In the genomic region with DNA sequence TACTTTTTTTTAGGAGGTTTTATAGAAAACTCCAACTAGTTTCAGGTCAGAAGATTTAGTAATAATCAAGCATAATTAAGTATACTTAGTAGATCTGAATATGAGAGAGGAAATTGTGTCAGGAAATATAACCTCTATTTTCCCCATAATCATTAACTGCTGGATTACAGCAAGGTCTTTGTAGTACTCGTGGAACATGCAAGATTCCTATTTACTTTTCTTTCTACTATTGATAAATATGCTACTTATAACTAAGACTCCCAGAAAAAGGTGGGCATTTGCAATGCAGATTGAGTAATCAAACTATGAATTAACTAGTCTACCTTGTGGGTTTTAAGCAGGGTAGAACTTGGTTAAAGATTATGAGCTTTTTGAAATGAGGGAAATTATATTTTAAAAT, we compare ENCODE assay signal across 32 cellular contexts.
"Had no signal": no experiment of that assay in that cellular context is flagged by ENCODE, and none has a peak within 500 bp of the region (broad histone marks: within the 10 kb centered on the region; RNA-seq: fewer than 3 reads in every experiment).

No MANE protein-coding gene starts in this region.

- H3K27me3 Mint-ChIP-seq: naive B cell; progenitor cell of endocrine pancreas; stimulated activated memory B cell treated with anti-CD40 and anti-IgM and Interleukin-4, amounts not matched to agents 10 μg/mL and 1 μg/mL and 100 μg/mL, for 72 hours; stimulated activated naive CD8-positive, alpha-beta T cell treated with anti-CD3 and anti-CD28 coated beads, Interleukin-15, amount 100 ng/mL, for 72 hours had no signal

- FAIRE-seq: small intestine had no signal

- H3K36me3 ChIP-seq: heart left ventricle, lower lobe of right lung, neural progenitor cell, neutrophil, sigmoid colon, tibial nerve, upper lobe of left lung, vagina had no signal

- H3K4me3 Mint-ChIP-seq: mesothelial cell of epicardium; naive B cell; natural killer cell; nephron progenitor cell; neural progenitor cell; stimulated activated memory B cell treated with anti-CD40 and anti-IgM and Interleukin-4, amounts not matched to agents 10 μg/mL and 1 μg/mL and 100 μg/mL, for 72 hours; stimulated activated naive CD8-positive, alpha-beta T cell treated with anti-CD3 and anti-CD28 coated beads, Interleukin-15, amount 100 ng/mL, for 72 hours had no signal

- H3K9me3 ChIP-seq: heart left ventricle, lower lobe of right lung, neutrophil, sigmoid colon, tibial nerve, upper lobe of left lung, vagina had no signal

- H3K4me1 ChIP-seq: heart left ventricle, lower lobe of right lung, neural progenitor cell, sigmoid colon, tibial nerve, upper lobe of left lung, vagina had no signal

- H3K4me1 Mint-ChIP-seq: naive B cell; natural killer cell; nephron progenitor cell; neural progenitor cell; stimulated activated memory B cell treated with anti-CD40 and anti-IgM and Interleukin-4, amounts not matched to agents 10 μg/mL and 1 μg/mL and 100 μg/mL, for 72 hours; stimulated activated naive CD8-positive, alpha-beta T cell treated with anti-CD3 and anti-CD28 coated beads, Interleukin-15, amount 100 ng/mL, for 72 hours had no signal

- H3K27ac ChIP-seq: heart left ventricle, lower lobe of right lung, neural progenitor cell, neutrophil, sigmoid colon, tibial nerve, upper lobe of left lung, vagina had no signal

- DNase-seq: heart left ventricle; hypothalamus; islet precursor cell; left cardiac atrium; left ventricle myocardium superior; lower lobe of right lung; mammary epithelial cell; mesendoderm; naive B cell; natural killer cell; nephron progenitor cell; occipital lobe; retina; right cardiac atrium; sigmoid colon; small intestine; stimulated activated CD4-positive, alpha-beta T cell treated with anti-CD3 and anti-CD28 coated beads, Interleukin-1b, Interleukin-23, amount 100 ng/mL, for 48 hours; stimulated activated CD4-positive, alpha-beta T cell treated with anti-CD3 and anti-CD28 coated beads, Interleukin-2, amount 100 ng/mL, for 48 hours; stimulated activated CD4-positive, alpha-beta T cell treated with anti-CD3 and anti-CD28 coated beads, Interleukin-4, amount 100 ng/mL, for 4 hours; stimulated activated CD8-positive, alpha-beta memory T cell treated with anti-CD3 and anti-CD28 coated beads, Interleukin-4, amount 100 ng/mL, for 48 hours; stimulated activated naive CD4-positive, alpha-beta T cell treated with Interleukin-2 at 50 U/mL for 16 hours; stimulated activated naive CD8-positive, alpha-beta T cell treated with anti-CD3 and anti-CD28 coated beads, Interleukin-15, amount 100 ng/mL, for 72 hours; substantia nigra; upper lobe of left lung had no signal

- ATAC-seq: heart left ventricle; left cardiac atrium; left lobe of liver; left ventricle myocardium superior; lower lobe of right lung; natural killer cell; right cardiac atrium; stimulated activated memory B cell treated with anti-CD40 and anti-IgM and Interleukin-4, amounts not matched to agents 10 μg/mL and 1 μg/mL and 100 μg/mL, for 72 hours; stimulated activated naive CD8-positive, alpha-beta T cell treated with anti-CD3 and anti-CD28 coated beads, Interleukin-15, amount 100 ng/mL, for 72 hours had no signal

- H3K36me3 Mint-ChIP-seq: mesothelial cell of epicardium; naive B cell; natural killer cell; neural progenitor cell; stimulated activated memory B cell treated with anti-CD40 and anti-IgM and Interleukin-4, amounts not matched to agents 10 μg/mL and 1 μg/mL and 100 μg/mL, for 72 hours had no signal

- H3K27ac Mint-ChIP-seq: mesothelial cell of epicardium; natural killer cell; nephron progenitor cell; neural progenitor cell; stimulated activated memory B cell treated with anti-CD40 and anti-IgM and Interleukin-4, amounts not matched to agents 10 μg/mL and 1 μg/mL and 100 μg/mL, for 72 hours; stimulated activated naive CD8-positive, alpha-beta T cell treated with anti-CD3 and anti-CD28 coated beads, Interleukin-15, amount 100 ng/mL, for 72 hours had no signal

- H3K4me3 ChIP-seq: heart left ventricle, lower lobe of right lung, neural progenitor cell, sigmoid colon, tibial nerve, upper lobe of left lung, vagina had no signal

- H3K9me3 Mint-ChIP-seq: mesothelial cell of epicardium; naive B cell; nephron progenitor cell; neural progenitor cell; stimulated activated memory B cell treated with anti-CD40 and anti-IgM and Interleukin-4, amounts not matched to agents 10 μg/mL and 1 μg/mL and 100 μg/mL, for 72 hours; stimulated activated naive CD8-positive, alpha-beta T cell treated with anti-CD3 and anti-CD28 coated beads, Interleukin-15, amount 100 ng/mL, for 72 hours had no signal

- H3K27me3 ChIP-seq: heart left ventricle, neural progenitor cell, neutrophil, sigmoid colon, tibial nerve, upper lobe of left lung, vagina had no signal
